ENCODE assay signal across 22 cellular contexts in the genomic region with DNA sequence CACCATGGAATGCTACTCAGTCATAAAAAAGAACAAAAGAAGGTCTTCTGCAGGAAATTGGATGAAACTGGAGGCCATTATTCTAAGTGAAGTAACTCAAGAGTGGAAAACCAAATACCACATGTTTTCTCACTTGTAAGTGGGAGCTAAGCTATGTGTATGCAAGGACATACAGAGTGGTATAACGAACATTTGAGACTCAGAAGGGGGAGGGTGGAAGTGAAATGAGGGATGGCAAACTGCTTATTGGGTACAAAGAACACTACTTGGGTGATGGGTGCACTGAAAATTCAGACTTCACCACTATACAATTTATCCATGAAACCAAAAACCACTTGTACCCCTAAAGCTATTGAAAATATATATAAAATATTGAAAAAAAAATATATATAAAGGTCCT.
"Had no signal": no experiment of that assay in that cellular context is flagged by ENCODE, and none has a peak within 500 bp of the region (broad histone marks: within the 10 kb centered on the region; RNA-seq: fewer than 3 reads in every experiment).

No MANE protein-coding gene starts in this region.

- H3K27ac ChIP-seq: colonic mucosa, gastroesophageal sphincter, pancreas, psoas muscle, tibial artery had no signal

- DNase-seq: activated B cell treated with CpG ODN at 0.5 μM for 24 hours; activated CD4-positive, alpha-beta T cell treated with anti-CD3 and anti-CD28 coated beads for 36 hours; activated CD4-positive, alpha-beta T cell treated with anti-CD3 and anti-CD28 coated beads, Interleukin-2, amount 50 U/mL, for 4 hours; activated CD8-positive, alpha-beta memory T cell treated with anti-CD3 and anti-CD28 coated beads for 24 hours; activated CD8-positive, alpha-beta memory T cell treated with anti-CD3 and anti-CD28 coated beads, Interleukin-2, amount 50 U/mL, for 4 hours; activated naive CD4-positive, alpha-beta T cell treated with Interleukin-2 at 50 U/mL for 16 hours; activated naive CD8-positive, alpha-beta T cell treated with anti-CD3 and anti-CD28 coated beads, Interleukin-2, amount 10 ng/mL, durations not matched to agents 7 days and 5 days; activated T-cell treated with anti-CD3 and anti-CD28 coated beads, Interleukin-2, amount 50 U/mL, for 24 hours; amniotic stem cell; colonic mucosa; endodermal cell; heart left ventricle; left ventricle myocardium superior; pancreas; psoas muscle; right cardiac atrium; stimulated activated CD4-positive, alpha-beta T cell treated with anti-CD3 and anti-CD28 coated beads, Interleukin-1b, Interleukin-23, amount 100 ng/mL, for 48 hours; stimulated activated naive CD8-positive, alpha-beta T cell treated with anti-CD3 and anti-CD28 coated beads, Interleukin-15, amount 100 ng/mL, for 72 hours; T-helper 9 cell; tibial artery had no signal

- H3K4me3 ChIP-seq: breast epithelium, colonic mucosa, gastroesophageal sphincter, heart left ventricle, pancreas, psoas muscle, tibial artery had no signal
